Comparison of ENCODE assay signal across 22 cellular contexts in genomic region chr12:97561321-97562230, GRCh38.
DNase-seq lines count a peak whose midpoint lies in the region; ATAC-seq and TF ChIP-seq lines count a peak whose summit lies in the region.
"Had no signal": no experiment of that assay in that cellular context is flagged by ENCODE, and none has a peak within 500 bp of the region (broad histone marks: within the 10 kb centered on the region; RNA-seq: fewer than 3 reads in every experiment).

No MANE protein-coding gene starts in this region.

- H3K23ac ChIP-seq in H9 (ENCODE audit: insufficient read length, low read depth, low read length) = no peak overlapping the region

- H3K4ac ChIP-seq in H9 (ENCODE audit: low read depth, low read length) = no peak overlapping the region

- no peak overlapping the region for H2BK20ac ChIP-seq in H9 (ENCODE audit: low read depth, low read length, poor library complexity, severe bottlenecking)

- no peak overlapping the region for H3K18ac ChIP-seq in H9 (ENCODE audit: insufficient read length, low read depth, low read length)

- H3K36me3 Mint-ChIP-seq in H9 (ENCODE audit: insufficient read depth in 1 of 3, low read depth in 3 of 3) = peaks cover 40 to 54% (median 45%) of the 10 kb centered on the region in 3 experiments
- H3K36me3 Mint-ChIP-seq: memory B cell, natural killer cell had no signal

- no peak overlapping the region for H3T11ph ChIP-seq in H9 (ENCODE audit: low read length)

- no peak overlapping the region for H2AFZ ChIP-seq in H9 (ENCODE audit: low read length)

- no peak overlapping the region for H2BK12ac ChIP-seq in H9 (ENCODE audit: insufficient read length, low read depth, low read length)

- H3K9me3 Mint-ChIP-seq in H9 = no peaks in the 10 kb centered on the region

- H4K5ac ChIP-seq in H9 (ENCODE audit: insufficient read length, low read depth, low read length) = no peak overlapping the region

- no peak overlapping the region for H3K9ac ChIP-seq in H9 (ENCODE audit: extremely low read depth, insufficient read length, low read length)

- DNase-seq in H9 = no peak
- peak; percentile 73 for DNase-seq in NCI-H1436 treated with DMSO at 0.1 percent for 48 hours (lab: John Stamatoyannopoulos, UW)
- peak; percentile 22 for DNase-seq in astrocyte of the cerebellum (ENCODE audit: low read depth)
- DNase-seq in midbrain (lab: John Stamatoyannopoulos, UW) = peak; percentile 14
- no peak for DNase-seq in NCI-H1694 (lab: John Stamatoyannopoulos, UW)
- no peak for DNase-seq in GOT3 (lab: John Stamatoyannopoulos, UW)
- DNase-seq: activated CD4-positive, alpha-beta T cell treated with anti-CD3 and anti-CD28 coated beads for 1 hour; activated gamma-delta T cell treated with Interleukin-2 at 50 U/mL for 16 hours; amniotic stem cell; effector memory CD4-positive, alpha-beta T cell; HCEC 1CT; islet precursor cell; MV-4-11; natural killer cell; SJCRH30; stimulated activated CD4-positive, alpha-beta T cell treated with anti-CD3 and anti-CD28 coated beads, Interleukin-4, amount 100 ng/mL, for 24 hours; uterus had no signal

- no peaks in the 10 kb centered on the region for H3K27me3 ChIP-seq in H9 (ENCODE audit: insufficient read depth, low read length)
- H3K27me3 ChIP-seq: SJCRH30, uterus had no signal

- TF ChIP-seq CTCF in H9 (conservative IDR thresholded peaks at IDR 0.05) (no peak), astrocyte of the cerebellum (IDR thresholded peaks at IDR 0.05; ENCODE audit: low read depth, low read length, missing control alignments) (no peak)

- no peak overlapping the region for H3K14ac ChIP-seq in H9 (ENCODE audit: insufficient read depth, low read length)

- no peaks in the 10 kb centered on the region for H3K23me2 ChIP-seq in H9 (ENCODE audit: insufficient read length, low read depth, low read length, poor library complexity, severe bottlenecking)

- H3K9me3 ChIP-seq in H9 (ENCODE audit: control insufficient read depth, low read depth, low read length) = no peaks in the 10 kb centered on the region
- H3K9me3 ChIP-seq: SJCRH30, uterus had no signal

- no peak overlapping the region for H3K4me3 ChIP-seq in astrocyte of the cerebellum (ENCODE audit: low read depth, low read length)
- H3K4me3 ChIP-seq: SJCRH30, skin epidermis, uterus had no signal

- no peak overlapping the region for H4K8ac ChIP-seq in H9 (replicated peaks; ENCODE audit: insufficient read length, low read depth, low read length)

- no peaks in the 10 kb centered on the region for H3K27me3 Mint-ChIP-seq in H9 (ENCODE audit: low read depth)
- H3K27me3 Mint-ChIP-seq: progenitor cell of endocrine pancreas had no signal

- H3K4me1 ChIP-seq in H9 (ENCODE audit: insufficient read depth, low read length) = peaks cover 18% of the 10 kb centered on the region
- H3K4me1 ChIP-seq: uterus had no signal

- in situ Hi-C loops in astrocyte of the cerebellum (cut with HindIII; ENCODE audit: low sequenced_read_pairs) = no loop called here

- peak overlapping the region in 1 of 2 experiments; percentile 36; a peak in 1 of 5 replicates for H3K4me3 Mint-ChIP-seq in H9
- H3K4me3 Mint-ChIP-seq: memory B cell, natural killer cell had no signal

- H3K79me2 ChIP-seq in H9 (ENCODE audit: insufficient read depth, low read length) = no peaks in the 10 kb centered on the region

- H3K4me1 Mint-ChIP-seq in H9 = peaks cover 65 to 67% of the 10 kb centered on the region in 2 experiments
- H3K4me1 Mint-ChIP-seq: memory B cell, natural killer cell had no signal

- ATAC-seq in HG02571 (IDR thresholded peaks at IDR 0.05; ENCODE audit: unreplicated experiment) (no peak), GM18873 (IDR thresholded peaks at IDR 0.05; ENCODE audit: low FRiP score, unreplicated experiment) (no peak)
- ATAC-seq: natural killer cell had no signal

- H4K91ac ChIP-seq in H9 (ENCODE audit: insufficient read length, low read depth, low read length) = no peak overlapping the region

- H3K56ac ChIP-seq in H9 (ENCODE audit: insufficient read length, low read depth, low read length) = no peak overlapping the region

- peak overlapping the region; percentile 42 to 84 (median 65) for H3K27ac Mint-ChIP-seq in H9
- H3K27ac Mint-ChIP-seq: memory B cell, natural killer cell, progenitor cell of endocrine pancreas had no signal

- no peaks in the 10 kb centered on the region for H3K79me1 ChIP-seq in H9 (ENCODE audit: insufficient read depth, low read depth, low read length, poor library complexity, severe bottlenecking)

- no peak overlapping the region for H2BK120ac ChIP-seq in H9 (ENCODE audit: low read depth, low read length, poor library complexity, severe bottlenecking)

- H2BK15ac ChIP-seq in H9 (ENCODE audit: low read depth, low read length) = no peak overlapping the region

- WGBS in H9 (ENCODE audit: extremely low coverage, insufficient read length, low lambda C conversion rate) = no CpG with 5 or more reads among the region's 9 CpGs

- H2AK5ac ChIP-seq in H9 (ENCODE audit: insufficient read length, low read length) = peak overlapping the region; percentile 97

- peak overlapping the region; percentile 24 for H3K4me2 ChIP-seq in H9 (ENCODE audit: insufficient read depth, insufficient read length, low read length)

- H2BK5ac ChIP-seq in H9 (ENCODE audit: insufficient read length, low read length) = peak overlapping the region; percentile 69

- H3K27ac ChIP-seq in H9 (ENCODE audit: insufficient read length, low read depth, low read length) = peak overlapping the region; percentile 78
- H3K27ac ChIP-seq: SJCRH30, skin epidermis, uterus had no signal

- no peaks in the 10 kb centered on the region for H4K20me1 ChIP-seq in H9 (ENCODE audit: control insufficient read depth, insufficient read depth, insufficient read length)

Comparison
In these comparisons a context has a peak if more than half of its experiments do, and no peak if none do; other contexts are left out.
1. DNase-seq: peak in NCI-H1436 treated with DMSO at 0.1 percent for 48 hours (single experiment), astrocyte of the cerebellum (single experiment) and midbrain (single experiment); none in H9 (single experiment), NCI-H1694 (single experiment) and GOT3 (single experiment).